In the genomic region with DNA sequence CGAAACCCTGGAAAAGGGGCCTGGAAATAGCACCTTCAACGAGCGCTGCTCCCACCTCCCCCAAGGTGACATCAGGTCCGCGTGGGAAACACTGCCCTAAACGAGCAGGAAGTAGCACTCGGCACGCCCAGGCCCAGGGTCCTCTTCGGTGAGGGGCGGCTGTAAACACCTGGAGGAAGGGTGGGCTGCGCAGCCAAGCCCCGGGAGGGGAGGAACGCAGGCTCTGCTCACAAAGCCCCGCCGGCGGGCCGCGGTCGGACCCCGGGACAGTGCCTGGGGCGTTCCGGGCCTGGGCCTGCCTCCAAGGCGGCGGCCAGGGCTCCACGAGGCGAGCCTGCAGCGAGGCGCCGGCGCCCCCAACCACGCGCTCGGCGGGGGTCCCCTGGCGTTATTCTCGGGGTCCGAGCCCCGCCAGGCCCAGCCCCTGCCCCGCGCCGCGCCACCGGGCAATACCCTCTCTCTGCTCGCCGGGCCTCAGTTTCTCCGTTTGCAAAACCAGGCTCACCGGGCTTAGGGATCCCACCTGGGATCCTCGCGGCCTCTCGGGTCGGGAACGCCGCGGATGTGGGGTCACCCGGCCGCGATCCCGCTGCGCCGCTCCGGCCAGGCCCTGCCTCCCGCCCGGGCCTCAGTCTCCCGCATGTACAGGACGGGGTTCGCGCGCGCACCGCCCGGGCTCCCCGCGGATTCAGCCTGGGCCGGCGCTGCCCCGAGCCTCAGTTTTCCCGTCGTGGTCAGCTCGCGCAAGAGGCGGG, we compare ENCODE assay signal across 8 cellular contexts. TPM values are rescaled to one million over a fixed set of nuclear protein-coding genes. Genes with fewer than 3 reads are reported as not detected.
DNase-seq lines count a peak whose midpoint lies in the region; ATAC-seq and TF ChIP-seq lines count a peak whose summit lies in the region.

No MANE protein-coding gene starts in this region.

- H4K20me1 ChIP-seq in hepatocyte (ENCODE audit: insufficient read depth, poor library complexity, severe bottlenecking): peaks cover 47% of the 10 kb centered on the region

- peak; percentile 15 for ATAC-seq in HG02642 (IDR thresholded peaks at IDR 0.05; ENCODE audit: poor library complexity, unreplicated experiment)

- no peaks in the 10 kb centered on the region for H3K36me3 ChIP-seq in hepatocyte (replicated peaks; ENCODE audit: insufficient read depth, low read depth)

- H3K4me1 ChIP-seq in hepatocyte (ENCODE audit: insufficient read depth): peaks cover 48% of the 10 kb centered on the region

- peak overlapping the region; percentile 96 for H3K4me2 ChIP-seq in hepatocyte

- H3K4me3 ChIP-seq in hepatocyte: peak overlapping the region; percentile 99

- peak; percentile 87 for DNase-seq in GM10266 (ENCODE audit: extremely low spot score)
- DNase-seq in RPMI7951 (ENCODE audit: low read depth): peak; percentile 28
- DNase-seq in activated naive CD4-positive, alpha-beta T cell treated with anti-CD3 and anti-CD28 coated beads, Interleukin-2, amount 50 U/mL, for 16 hours: peak; percentile 80
- peak; percentile 75 for DNase-seq in hepatocyte (ENCODE audit: low spot score)
- peak; percentile 63 to 64 for DNase-seq in stimulated activated CD4-positive, alpha-beta T cell treated with anti-CD3 and anti-CD28 coated beads, Interleukin-12 subunit alpha, Interleukin-12 subunit beta, amount 100 ng/mL, for 24 hours (ENCODE audit: low read depth in 2 of 2)
- DNase-seq in epidermal melanocyte (ENCODE audit: insufficient read length, low spot score): no peak
- DNase-seq in OCI-M2 (lab: John Stamatoyannopoulos, UW; ENCODE audit: unreplicated experiment): no peak

- peak overlapping the region; percentile 91 for H3K27ac ChIP-seq in hepatocyte

- no peaks in the 10 kb centered on the region for H3K9me3 ChIP-seq in hepatocyte (ENCODE audit: low read depth)

- no peaks in the 10 kb centered on the region for H3K9me2 ChIP-seq in hepatocyte (replicated peaks; ENCODE audit: insufficient read depth)

- TF ChIP-seq CTCF in GM10266 (IDR thresholded peaks at IDR 0.05; ENCODE audit: control insufficient read depth, insufficient read depth, low read depth, missing control alignments): no peak
- TF ChIP-seq CTCF in hepatocyte (IDR thresholded peaks at IDR 0.05; ENCODE audit: poor library complexity): no peak

- no peaks in the 10 kb centered on the region for H3K27me3 ChIP-seq in hepatocyte

- WGBS in hepatocyte (ENCODE audit: low lambda C conversion rate, missing lambda C conversion rate): 2% methylated on average over 46 of the region's 81 CpGs

- H2AFZ ChIP-seq in hepatocyte: no peak overlapping the region

- H3K79me2 ChIP-seq in hepatocyte: peaks cover 55% of the 10 kb centered on the region

RNA-seq across cellular contexts. Expression of a gene that starts 0.6 kb away (rescaled TPM):
- total RNA-seq in RPMI7951 (2014; rRNA removed; shearing (Covaris generic)): 29.3 and 48.7 TPM in 2 replicates
- 42.7 and 43.9 TPM in 2 replicates for total RNA-seq in hepatocyte
- polyA plus RNA-seq in hepatocyte: 84.7 and 89.6 TPM in 2 replicates

RNA-seq across cellular contexts. Expression of a gene that starts 13.8 kb away (rescaled TPM):
- 4.4 and 19.8 TPM in 2 replicates for total RNA-seq in RPMI7951 (2014; rRNA removed; shearing (Covaris generic))
- total RNA-seq in hepatocyte: 106 and 131 TPM in 2 replicates
- polyA plus RNA-seq in hepatocyte: 171 and 209 TPM in 2 replicates

RNA-seq across cellular contexts. Expression of a gene that starts 22.7 kb away (rescaled TPM):
- total RNA-seq in RPMI7951 (2014; rRNA removed; shearing (Covaris generic)): 0.39 TPM in 1 of 2 replicates, not detected in the other
- 0.20 TPM in 1 of 2 replicates, not detected in the other for total RNA-seq in hepatocyte
- polyA plus RNA-seq in hepatocyte: 0.18 and 0.70 TPM in 2 replicates

RNA-seq across cellular contexts. Expression of a gene that starts 29.0 kb away (rescaled TPM):
- 19.3 and 20.5 TPM in 2 replicates for total RNA-seq in RPMI7951 (2014; rRNA removed; shearing (Covaris generic))
- 38.7 and 41.9 TPM in 2 replicates for total RNA-seq in hepatocyte
- polyA plus RNA-seq in hepatocyte: 59.5 and 60.7 TPM in 2 replicates

RNA-seq across cellular contexts. Expression of a gene that starts 32.9 kb away (rescaled TPM):
- total RNA-seq in RPMI7951 (2014; rRNA removed; shearing (Covaris generic)): not detected in 2 replicates
- 0.16 and 2.4 TPM in 2 replicates for total RNA-seq in hepatocyte
- 1.2 TPM in 1 of 2 replicates, not detected in the other for polyA plus RNA-seq in hepatocyte

Comparison
In these comparisons a context has a peak if more than half of its experiments do, and no peak if none do; other contexts are left out.
1. DNase-seq: peak in GM10266 (single experiment), RPMI7951 (single experiment), activated naive CD4-positive, alpha-beta T cell treated with anti-CD3 and anti-CD28 coated beads, Interleukin-2, amount 50 U/mL, for 16 hours (single experiment), hepatocyte (single experiment) and stimulated activated CD4-positive, alpha-beta T cell treated with anti-CD3 and anti-CD28 coated beads, Interleukin-12 subunit alpha, Interleukin-12 subunit beta, amount 100 ng/mL, for 24 hours (2 of 2); none in epidermal melanocyte (single experiment) and OCI-M2 (single experiment).